19 cellular contexts compared by ENCODE assay signal in the genomic region with DNA sequence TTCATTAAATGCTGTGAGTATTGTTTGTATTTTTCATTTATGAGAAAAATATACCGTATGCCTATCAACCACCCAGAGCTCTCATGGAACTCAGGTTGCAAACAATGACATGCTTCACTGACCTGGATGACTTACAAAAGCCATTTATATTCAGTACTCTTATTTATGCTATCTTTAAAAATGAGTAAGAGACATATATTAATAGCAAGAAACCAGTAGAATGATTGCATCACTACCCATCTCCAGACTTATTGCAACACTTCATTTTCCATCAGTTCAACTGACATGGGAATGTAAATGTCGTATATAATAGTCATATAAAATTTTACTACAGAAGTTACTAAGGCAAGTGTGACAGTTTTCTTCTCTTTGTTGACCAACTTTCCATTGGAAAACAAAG.
"Had no signal": no experiment of that assay in that cellular context is flagged by ENCODE, and none has a peak within 500 bp of the region (broad histone marks: within the 10 kb centered on the region; RNA-seq: fewer than 3 reads in every experiment).

No MANE protein-coding gene starts in this region.

- ATAC-seq: gastroesophageal sphincter, left ventricle myocardium superior, sciatic nerve had no signal

- DNase-seq: activated CD4-positive, alpha-beta T cell treated with anti-CD3 and anti-CD28 coated beads, Interleukin-2, amount 50 U/mL, for 1 hour; activated naive CD4-positive, alpha-beta T cell treated with anti-CD3 and anti-CD28 coated beads, Interleukin-2, amount 50 U/mL, for 16 hours; activated T-cell treated with anti-CD3 and anti-CD28 coated beads for 4 hours; amniotic stem cell; dorsolateral prefrontal cortex; esophagus squamous epithelium; kidney; left ventricle myocardium superior; mesendoderm; stimulated activated CD4-positive, alpha-beta T cell treated with anti-CD3 and anti-CD28 coated beads, Interleukin-12 subunit alpha, Interleukin-12 subunit beta, amount 100 ng/mL, for 4 hours; stimulated activated naive CD4-positive, alpha-beta T cell treated with Interleukin-2 at 50 U/mL for 16 hours; T-helper 2 cell; upper lobe of left lung had no signal

- H3K4me1 ChIP-seq: esophagus squamous epithelium, gastroesophageal sphincter, prostate gland, upper lobe of left lung had no signal

- H3K27ac Mint-ChIP-seq: activated T-helper 2 cell treated with anti-CD3 and anti-CD28 coated beads, Interferon-gamma antibody, Interleukin-2, Interleukin-4, amounts not matched to agents 10 μg/mL and 5 μg/mL and 100 μg/mL, durations not matched to agents 14 hours and 24 hours and 36 hours; brain had no signal

- H3K4me3 ChIP-seq: dorsolateral prefrontal cortex, esophagus squamous epithelium, gastroesophageal sphincter, prostate gland, upper lobe of left lung had no signal

- H3K36me3 Mint-ChIP-seq: brain had no signal

- H3K27ac ChIP-seq: dorsolateral prefrontal cortex, esophagus squamous epithelium, gastroesophageal sphincter, prostate gland, upper lobe of left lung had no signal

- FAIRE-seq: kidney had no signal

- H3K36me3 ChIP-seq: esophagus squamous epithelium, gastroesophageal sphincter, prostate gland, upper lobe of left lung had no signal

- H3K9me3 Mint-ChIP-seq: activated T-helper 2 cell treated with anti-CD3 and anti-CD28 coated beads, Interferon-gamma antibody, Interleukin-2, Interleukin-4, amounts not matched to agents 10 μg/mL and 5 μg/mL and 100 μg/mL, durations not matched to agents 14 hours and 24 hours and 36 hours; brain; nephron had no signal

- H3K4me3 Mint-ChIP-seq: brain, nephron had no signal

- H3K9me3 ChIP-seq: esophagus squamous epithelium, gastroesophageal sphincter, prostate gland, upper lobe of left lung had no signal

- H3K27me3 ChIP-seq: upper lobe of left lung had no signal
